2 cellular contexts compared by ENCODE assay signal in genomic region chr10:97542169-97543024, GRCh38.
A peak's percentile ranks its signal among the peaks of the same experiment; 100 is the strongest.
TF ChIP-seq lines count a peak whose summit lies in the region.

No MANE protein-coding gene starts in this region.

TF ChIP-seq in PFSK-1, 5 proteins besides CTCF, POLR2A, EP300 and RAD21:
- no peak for TF ChIP-seq POLR2AphosphoS5 (IDR thresholded peaks at IDR 0.05; ENCODE audit: low read depth, low read length)
- TF ChIP-seq REST (IDR thresholded peaks at IDR 0.05; ENCODE audit: insufficient read depth in 1 of 2, low read depth in 2 of 2, low read length in 2 of 2) = peak in 1 of 2 experiments; percentile 38; a peak in 1 of 4 replicates
- TF ChIP-seq TAF1 (IDR thresholded peaks at IDR 0.05; ENCODE audit: borderline replicate concordance, insufficient read depth, low read length) = no peak
- TF ChIP-seq SIN3A (IDR thresholded peaks at IDR 0.05; ENCODE audit: borderline replicate concordance, insufficient read depth, low read length) = 0 out of 2 replicates have a peak, but pooled peaks have one; percentile 65
- peak; percentile 79 for TF ChIP-seq FOXP2 (optimal IDR thresholded peaks at IDR 0.05; ENCODE audit: borderline replicate concordance, extremely low read depth, extremely low read length, insufficient read depth)

TF ChIP-seq in GM12878, 131 proteins besides CTCF, POLR2A, EP300 and RAD21:
- TF ChIP-seq IKZF2 (IDR thresholded peaks at IDR 0.05) (0 out of 4 replicates have a peak, but pooled peaks of 1 of the 2 experiments have one; percentile 10), FOS (IDR thresholded peaks at IDR 0.05; ENCODE audit: borderline replicate concordance, extremely low read depth, insufficient read length) (no peak)
